Comparison of ENCODE assay signal across 8 cellular contexts in the genomic region with DNA sequence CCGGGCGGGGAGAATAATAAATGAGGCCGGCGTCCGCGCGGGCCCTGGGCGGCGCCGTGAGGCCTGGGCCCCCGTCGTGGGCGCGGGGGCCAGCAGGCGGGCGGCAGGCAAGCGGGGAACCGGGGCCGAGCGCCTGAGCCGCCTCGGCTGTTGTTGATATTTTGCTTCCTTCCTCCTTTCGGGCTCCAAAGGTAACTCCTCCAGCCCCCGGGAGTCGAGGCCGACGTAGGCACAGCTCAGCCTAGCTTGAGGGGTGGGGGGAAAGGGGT. TPM values are rescaled to one million over a fixed set of nuclear protein-coding genes. Genes with fewer than 3 reads are reported as not detected.
DNase-seq lines count a peak whose midpoint lies in the region; ATAC-seq and TF ChIP-seq lines count a peak whose summit lies in the region.

A gene (minus strand): TSS at position 198 of the 269 bp plus-strand sequence. CDS start 17,483 bp downstream, outside the sequence.

- intact Hi-C loops in CD4-positive, alpha-beta memory T cell (cut with micrococcal nuclease) = loop anchor here (1.0 to 10.0 kb wide), 4 partner anchors 20 to 406 kb away; a partner anchor contains a TSS

- POLR2A ChIA-PET in CD4-positive, alpha-beta memory T cell (lab: Charles Lee; ENCODE audit: partially characterized antibody) = interaction anchor here (0.8 to 14.1 kb wide), 33 partner anchors 9 to 523 kb away, joined by 3 to 376 read pairs (median 5); a partner anchor contains a TSS

- CTCF ChIA-PET in CD4-positive, alpha-beta memory T cell (lab: Charles Lee; ENCODE audit: partially characterized antibody) = interaction anchor here (1.0 to 11.5 kb wide), 12 partner anchors 14 to 159 kb away, joined by 3 to 257 read pairs (median 4); a partner anchor contains a TSS

- in situ Hi-C loops in astrocyte of the spinal cord (cut with HindIII; ENCODE audit: low sequenced_read_pairs) = no loop called here

- H3K4me3 Mint-ChIP-seq in CD4-positive, alpha-beta memory T cell = peak within 1 kb of the TSS; percentile 90 to 98 (median 94)

- H3K27ac ChIP-seq in CD4-positive, alpha-beta memory T cell (ENCODE audit: low read depth, low read length) = peak within 1 kb of the TSS; percentile 94
- H3K27ac ChIP-seq in layer of hippocampus (ENCODE audit: low read depth, low read length) (peak within 1 kb of the TSS; percentile 99), suprapubic skin (peak within 1 kb of the TSS; percentile 100)

- H3K9me3 Mint-ChIP-seq in CD4-positive, alpha-beta memory T cell = peaks cover 0 to 3% (median 0%) of the 10 kb centered on the region in 8 donors

- 0% methylated on average over 23 of the region's 27 CpGs for WGBS in suprapubic skin

- no peak for TF ChIP-seq EP300 in suprapubic skin (IDR thresholded peaks at IDR 0.05)

- peaks cover 0 to 38% of the 10 kb centered on the region in 2 donors for H3K36me3 Mint-ChIP-seq in CD4-positive, alpha-beta memory T cell

- peak; percentile 21 for ATAC-seq in HG03558 (IDR thresholded peaks at IDR 0.05; ENCODE audit: extremely low read depth, unreplicated experiment)
- ATAC-seq in HG02938 (IDR thresholded peaks at IDR 0.05; ENCODE audit: unreplicated experiment) = no peak

- peak in 1 of 5 donors; percentile 94 for DNase-seq in CD4-positive, alpha-beta memory T cell
- no peak for DNase-seq in astrocyte of the spinal cord (ENCODE audit: low read depth, low spot score)
- no peak for DNase-seq in suprapubic skin (ENCODE audit: low spot score in 2 of 2)
- no peak for DNase-seq in C1 segment of cervical spinal cord (lab: John Stamatoyannopoulos, UW)
- no peak for DNase-seq in activated CD4-positive, alpha-beta T cell treated with anti-CD3 and anti-CD28 coated beads for 48 hours

- no peaks in the 10 kb centered on the region for H3K9me3 ChIP-seq in CD4-positive, alpha-beta memory T cell (ENCODE audit: control insufficient read depth in 1 of 2, low read length in 2 of 2)
- no peaks in the 10 kb centered on the region for H3K9me3 ChIP-seq in suprapubic skin

- H3K27me3 ChIP-seq in CD4-positive, alpha-beta memory T cell (ENCODE audit: insufficient read depth, low read length) = no peaks in the 10 kb centered on the region
- H3K27me3 ChIP-seq in layer of hippocampus (ENCODE audit: control insufficient read depth, insufficient read depth, low read length) (no peaks in the 10 kb centered on the region), suprapubic skin (no peaks in the 10 kb centered on the region)

- peaks cover 3% of the 10 kb centered on the region for H3K36me3 ChIP-seq in CD4-positive, alpha-beta memory T cell (ENCODE audit: insufficient read depth, low read length)
- no peaks in the 10 kb centered on the region for H3K36me3 ChIP-seq in suprapubic skin

- TF ChIP-seq POLR2A in suprapubic skin (IDR thresholded peaks at IDR 0.05) = peak; percentile 17 to 64

- H3K4me3 ChIP-seq in CD4-positive, alpha-beta memory T cell (ENCODE audit: low read length in 2 of 2) = peak within 1 kb of the TSS; percentile 79 to 85
- peak within 1 kb of the TSS; percentile 100 for H3K4me3 ChIP-seq in astrocyte of the spinal cord (ENCODE audit: low read depth, low read length)
- H3K4me3 ChIP-seq in suprapubic skin = peak within 1 kb of the TSS; percentile 98

- peaks cover 0 to 2% of the 10 kb centered on the region in 2 donors for H3K27me3 Mint-ChIP-seq in CD4-positive, alpha-beta memory T cell

- H3K4me1 Mint-ChIP-seq in CD4-positive, alpha-beta memory T cell = peaks cover 62 to 83% (median 71%) of the 10 kb centered on the region in 4 donors

- TF ChIP-seq CTCF in astrocyte of the spinal cord (IDR thresholded peaks at IDR 0.05; ENCODE audit: low read depth, low read length) = no peak
- TF ChIP-seq CTCF in suprapubic skin (IDR thresholded peaks at IDR 0.05) = no peak

- peaks cover 78% of the 10 kb centered on the region for H3K4me1 ChIP-seq in CD4-positive, alpha-beta memory T cell (ENCODE audit: insufficient read depth, low read length)
- H3K4me1 ChIP-seq in suprapubic skin = peaks cover 81% of the 10 kb centered on the region

- H3K27ac Mint-ChIP-seq in CD4-positive, alpha-beta memory T cell = peak within 1 kb of the TSS; percentile 96 to 100 (median 99)

RNA-seq across cellular contexts. Expression of the gene that starts here (rescaled TPM):
- total RNA-seq in CD4-positive, alpha-beta memory T cell = 10 to 100 TPM; 65.0 to 69.6 TPM
- polyA plus RNA-seq in CD4-positive, alpha-beta memory T cell = 10 to 100 TPM in 1 of 2 donors, 1 to 10 TPM in 1; 4.2 to 13.8 TPM
- total RNA-seq in suprapubic skin = 10 to 100 TPM; 61.7 to 73.5 (median 67.1) TPM
